8 cellular contexts compared by ENCODE assay signal in the genomic region with DNA sequence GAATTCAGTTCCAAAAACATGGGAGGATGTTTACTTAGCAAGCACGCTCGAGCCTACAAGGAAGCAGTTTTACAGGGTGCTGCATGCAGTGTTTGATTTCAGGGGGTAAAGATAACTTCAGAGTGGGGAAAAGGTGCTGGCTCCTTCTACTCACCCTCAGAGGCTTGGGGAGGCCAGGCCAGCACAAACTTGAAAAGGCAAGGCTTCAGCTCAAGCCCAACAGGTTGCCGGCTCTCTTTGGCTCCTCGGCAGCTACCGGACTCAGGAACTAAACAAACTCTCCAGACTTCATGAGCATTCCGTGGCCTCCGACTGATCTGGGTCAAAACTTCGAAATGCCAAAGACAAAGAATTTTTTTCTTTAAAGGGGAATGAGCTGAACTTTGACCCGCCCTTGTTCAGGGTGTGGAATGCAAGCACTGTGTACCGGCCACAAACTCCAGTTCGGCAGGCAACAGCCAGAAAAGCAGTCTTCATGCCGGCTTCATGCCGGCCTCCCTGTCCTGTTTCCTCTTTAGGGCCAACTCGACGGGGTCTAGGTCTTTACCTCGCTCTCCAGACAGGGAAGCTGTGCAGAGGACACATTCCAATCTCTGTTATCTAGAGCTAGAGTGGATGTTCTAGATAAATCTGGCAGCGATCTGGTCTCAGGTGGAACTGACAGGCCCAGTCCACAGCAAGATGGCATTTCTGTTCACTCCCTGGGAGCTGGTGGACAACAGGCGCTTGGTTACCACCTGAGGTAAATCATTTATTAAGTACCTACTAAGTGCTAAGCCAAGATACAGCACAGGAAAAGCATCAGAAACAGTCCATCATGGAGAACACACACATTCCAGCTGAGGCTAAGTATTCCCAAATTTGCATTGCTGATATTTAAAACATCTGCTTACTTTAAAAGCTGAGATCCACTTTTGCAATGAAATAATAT.
DNase-seq lines count a peak whose midpoint lies in the region; ATAC-seq, FAIRE-seq and TF ChIP-seq lines count a peak whose summit lies in the region.

No MANE protein-coding gene starts in this region.

- peak overlapping the region; percentile 92 for H3K4me2 ChIP-seq in DOHH2 (ENCODE audit: low read length)

- H4K20me1 ChIP-seq in DOHH2 (ENCODE audit: control insufficient read depth, insufficient read depth, low read depth, low read length) = no peaks in the 10 kb centered on the region

- H3K27ac ChIP-seq in DOHH2 (ENCODE audit: low read depth, low read length) = peak overlapping the region; percentile 83

- H3K36me3 ChIP-seq in DOHH2 (ENCODE audit: control insufficient read depth, low read length) = no peaks in the 10 kb centered on the region; the same call in 1 of the 2 replicates

- no peaks in the 10 kb centered on the region for H3K27me3 ChIP-seq in DOHH2 (ENCODE audit: control insufficient read depth, low read length)

- TF ChIP-seq CTCF in DOHH2 (IDR thresholded peaks at IDR 0.05; ENCODE audit: low read depth, low read length, poor library complexity, severe bottlenecking) (no peak), WTC11 (IDR thresholded peaks at IDR 0.05) (no peak)

- peaks cover 6% of the 10 kb centered on the region; the same call in 1 of the 2 replicates for H3F3A ChIP-seq in DOHH2 (ENCODE audit: control insufficient read depth, insufficient read depth)

- DNase-seq in RCC 7860 (ENCODE audit: low spot score) = peak; percentile 8
- DNase-seq in fibroblast of peridontal ligament (ENCODE audit: extremely low read depth) = peak; percentile 35
- peak; percentile 29 for DNase-seq in retina
- no peak for DNase-seq in WTC11 (ENCODE audit: low spot score)
- no peak for DNase-seq in activated gamma-delta T cell treated with Interleukin-2 at 50 U/mL for 16 hours
- no peak for DNase-seq in germinal center (ENCODE audit: low spot score)

- no peaks in the 10 kb centered on the region for H3K9me2 ChIP-seq in DOHH2 (replicated peaks; ENCODE audit: control insufficient read depth, low read length)

- CTCF ChIA-PET in WTC11 (lab: Charles Lee) = interaction anchor here (0.7 to 7.0 kb wide), 10 partner anchors 14 to 1874 kb away, joined by 3 to 66 read pairs (median 4); no protein-coding TSS in a partner anchor

- no peaks in the 10 kb centered on the region for H3K27me3 Mint-ChIP-seq in WTC11 (ENCODE audit: low read depth)

- ATAC-seq in WTC11 = no peak
- ATAC-seq in HG02884 (IDR thresholded peaks at IDR 0.05; ENCODE audit: unreplicated experiment) = no peak

- H3K4me1 Mint-ChIP-seq in WTC11 = peaks cover 22% of the 10 kb centered on the region

- no peaks in the 10 kb centered on the region for H3K9me3 Mint-ChIP-seq in WTC11

- H3K4me1 ChIP-seq in DOHH2 (ENCODE audit: control insufficient read depth, low read length) = peaks cover 60% of the 10 kb centered on the region

- H3K9me3 ChIP-seq in DOHH2 (ENCODE audit: control insufficient read depth, insufficient read depth, low read length) = no peaks in the 10 kb centered on the region

- peaks cover 25% of the 10 kb centered on the region for H3K79me2 ChIP-seq in DOHH2 (ENCODE audit: control insufficient read depth, low read length)

- peak overlapping the region; percentile 70 for H3K4me3 ChIP-seq in DOHH2 (ENCODE audit: low read length)

- H3K27ac Mint-ChIP-seq in WTC11 = no peak overlapping the region

- H3K4me3 Mint-ChIP-seq in WTC11 = no peak overlapping the region

- H3K36me3 Mint-ChIP-seq in WTC11 = no peaks in the 10 kb centered on the region

- FAIRE-seq in RCC 7860 (lab: Jason Lieb, UNC) = no peak

- POLR2A ChIA-PET in WTC11 (lab: Charles Lee) = no interaction called here

TF ChIP-seq in WTC11, 78 proteins besides CTCF, POLR2A, EP300 and RAD21:
- TF ChIP-seq SP1 (CRISPR knock-in tag; conservative IDR thresholded peaks at IDR 0.05) (no peak), HMGA2 (CRISPR knock-in tag; IDR thresholded peaks at IDR 0.05) (no peak), ZNF263 (CRISPR knock-in tag; IDR thresholded peaks at IDR 0.05; ENCODE audit: low read depth) (no peak), ZNF423 (CRISPR knock-in tag; IDR thresholded peaks at IDR 0.05) (no peak), KAT7 (CRISPR knock-in tag; IDR thresholded peaks at IDR 0.05; ENCODE audit: borderline replicate concordance) (no peak), EMX1 (CRISPR knock-in tag; IDR thresholded peaks at IDR 0.05) (no peak), NR1H2 (CRISPR knock-in tag; IDR thresholded peaks at IDR 0.05) (no peak), SMAD3 (CRISPR knock-in tag; IDR thresholded peaks at IDR 0.05; ENCODE audit: borderline replicate concordance) (no peak), TEAD4 (CRISPR knock-in tag; IDR thresholded peaks at IDR 0.05) (no peak)
- TF ChIP-seq, protein P1, sequence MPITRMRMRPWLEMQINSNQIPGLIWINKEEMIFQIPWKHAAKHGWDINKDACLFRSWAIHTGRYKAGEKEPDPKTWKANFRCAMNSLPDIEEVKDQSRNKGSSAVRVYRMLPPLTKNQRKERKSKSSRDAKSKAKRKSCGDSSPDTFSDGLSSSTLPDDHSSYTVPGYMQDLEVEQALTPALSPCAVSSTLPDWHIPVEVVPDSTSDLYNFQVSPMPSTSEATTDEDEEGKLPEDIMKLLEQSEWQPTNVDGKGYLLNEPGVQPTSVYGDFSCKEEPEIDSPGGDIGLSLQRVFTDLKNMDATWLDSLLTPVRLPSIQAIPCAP (CRISPR knock-in tag; IDR thresholded peaks at IDR 0.05) = no peak
- TF ChIP-seq, protein P2, sequence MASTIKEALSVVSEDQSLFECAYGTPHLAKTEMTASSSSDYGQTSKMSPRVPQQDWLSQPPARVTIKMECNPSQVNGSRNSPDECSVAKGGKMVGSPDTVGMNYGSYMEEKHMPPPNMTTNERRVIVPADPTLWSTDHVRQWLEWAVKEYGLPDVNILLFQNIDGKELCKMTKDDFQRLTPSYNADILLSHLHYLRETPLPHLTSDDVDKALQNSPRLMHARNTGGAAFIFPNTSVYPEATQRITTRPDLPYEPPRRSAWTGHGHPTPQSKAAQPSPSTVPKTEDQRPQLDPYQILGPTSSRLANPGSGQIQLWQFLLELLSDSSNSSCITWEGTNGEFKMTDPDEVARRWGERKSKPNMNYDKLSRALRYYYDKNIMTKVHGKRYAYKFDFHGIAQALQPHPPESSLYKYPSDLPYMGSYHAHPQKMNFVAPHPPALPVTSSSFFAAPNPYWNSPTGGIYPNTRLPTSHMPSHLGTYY (CRISPR knock-in tag; IDR thresholded peaks at IDR 0.05) = no peak
- TF ChIP-seq, protein P3, sequence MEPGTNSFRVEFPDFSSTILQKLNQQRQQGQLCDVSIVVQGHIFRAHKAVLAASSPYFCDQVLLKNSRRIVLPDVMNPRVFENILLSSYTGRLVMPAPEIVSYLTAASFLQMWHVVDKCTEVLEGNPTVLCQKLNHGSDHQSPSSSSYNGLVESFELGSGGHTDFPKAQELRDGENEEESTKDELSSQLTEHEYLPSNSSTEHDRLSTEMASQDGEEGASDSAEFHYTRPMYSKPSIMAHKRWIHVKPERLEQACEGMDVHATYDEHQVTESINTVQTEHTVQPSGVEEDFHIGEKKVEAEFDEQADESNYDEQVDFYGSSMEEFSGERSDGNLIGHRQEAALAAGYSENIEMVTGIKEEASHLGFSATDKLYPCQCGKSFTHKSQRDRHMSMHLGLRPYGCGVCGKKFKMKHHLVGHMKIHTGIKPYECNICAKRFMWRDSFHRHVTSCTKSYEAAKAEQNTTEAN (CRISPR knock-in tag; IDR thresholded peaks at IDR 0.05) = no peak
- TF ChIP-seq, protein P4, sequence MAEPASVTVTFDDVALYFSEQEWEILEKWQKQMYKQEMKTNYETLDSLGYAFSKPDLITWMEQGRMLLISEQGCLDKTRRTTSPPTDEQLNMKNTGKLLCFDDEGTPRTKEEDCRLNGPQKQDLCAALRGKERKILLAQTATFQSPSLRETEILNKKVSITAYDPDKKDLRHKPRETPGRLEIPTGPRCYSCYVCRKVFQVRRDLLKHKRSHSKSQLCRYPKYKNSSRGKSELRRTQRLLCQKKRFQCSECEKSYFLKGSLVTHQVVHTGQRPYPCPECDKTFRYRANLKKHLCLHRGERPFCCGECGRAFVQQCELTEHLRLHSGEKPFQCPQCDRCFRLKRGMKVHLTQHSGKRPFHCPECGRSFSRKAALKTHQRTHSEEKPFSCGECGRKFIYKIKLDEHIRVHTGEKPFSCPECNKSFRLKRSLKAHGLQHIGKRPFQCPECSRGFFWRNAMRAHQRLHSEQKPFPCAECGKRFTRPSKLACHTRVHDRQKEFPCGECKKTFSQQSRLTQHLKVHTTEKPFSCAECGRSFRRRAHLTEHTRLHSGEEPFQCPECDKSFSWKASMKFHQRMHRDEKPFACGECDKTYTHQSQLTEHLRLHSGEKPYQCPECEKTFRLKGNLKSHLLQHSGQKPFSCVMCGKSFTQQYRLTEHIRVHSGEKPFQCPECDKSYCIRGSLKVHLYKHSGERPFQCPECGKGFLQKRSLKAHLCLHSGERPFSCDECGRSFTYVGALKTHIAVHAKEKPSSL (CRISPR knock-in tag; conservative IDR thresholded peaks at IDR 0.05) = no peak

Comparison
In these comparisons a context has a peak if more than half of its experiments do, and no peak if none do; other contexts are left out.
1. DNase-seq: peak in RCC 7860 (single experiment), fibroblast of peridontal ligament (single experiment) and retina (single experiment); none in WTC11 (single experiment), activated gamma-delta T cell treated with Interleukin-2 at 50 U/mL for 16 hours (single experiment) and germinal center (single experiment).